Comparison of ENCODE assay signal across 1 cellular context in the genomic region with DNA sequence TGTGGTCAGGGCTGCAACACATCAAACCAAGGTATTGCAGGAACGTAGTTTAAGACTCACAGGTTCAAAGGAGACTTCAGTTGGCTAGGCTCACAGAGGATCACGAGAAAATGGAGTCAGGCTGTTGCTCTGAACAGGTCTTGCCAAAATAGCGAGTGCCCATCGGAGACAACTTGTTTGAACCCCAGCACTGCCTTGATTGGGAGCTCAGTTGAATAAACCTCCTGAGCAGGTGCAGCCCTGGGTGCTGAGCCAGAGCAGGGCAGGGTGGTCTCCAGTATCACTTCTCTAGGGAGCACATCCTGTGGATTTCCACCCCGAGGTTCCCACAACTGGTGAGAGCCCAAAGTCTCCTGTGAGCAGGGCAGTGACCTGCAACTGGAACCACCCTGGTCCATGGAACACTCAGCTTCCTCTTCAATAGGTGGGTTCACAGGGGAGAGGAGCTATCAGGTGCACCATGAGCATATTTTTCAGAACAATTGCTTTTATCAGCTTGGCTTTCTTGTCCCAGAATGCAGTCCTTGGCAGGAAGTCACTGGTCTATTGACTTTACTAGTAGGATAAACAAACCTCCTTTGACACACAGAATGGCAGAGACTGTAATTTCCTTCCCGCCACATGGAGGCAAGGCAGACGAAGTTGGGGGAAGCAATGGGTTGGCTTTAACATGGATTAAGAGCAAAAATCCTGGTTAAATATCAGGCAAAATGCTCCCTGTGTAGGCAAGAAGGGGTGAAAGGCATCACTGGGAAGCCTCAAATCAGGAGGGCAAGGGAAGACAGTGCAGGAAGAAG.
TF ChIP-seq lines count a peak whose summit lies in the region.

No MANE protein-coding gene starts in this region.

TF ChIP-seq in HepG2, 621 proteins besides CTCF, POLR2A, EP300 and RAD21 (continued from another document and continues in another):
- TF ChIP-seq ZNF513 (CRISPR knock-in tag; conservative IDR thresholded peaks at IDR 0.05), result no peak
- TF ChIP-seq, protein P1, sequence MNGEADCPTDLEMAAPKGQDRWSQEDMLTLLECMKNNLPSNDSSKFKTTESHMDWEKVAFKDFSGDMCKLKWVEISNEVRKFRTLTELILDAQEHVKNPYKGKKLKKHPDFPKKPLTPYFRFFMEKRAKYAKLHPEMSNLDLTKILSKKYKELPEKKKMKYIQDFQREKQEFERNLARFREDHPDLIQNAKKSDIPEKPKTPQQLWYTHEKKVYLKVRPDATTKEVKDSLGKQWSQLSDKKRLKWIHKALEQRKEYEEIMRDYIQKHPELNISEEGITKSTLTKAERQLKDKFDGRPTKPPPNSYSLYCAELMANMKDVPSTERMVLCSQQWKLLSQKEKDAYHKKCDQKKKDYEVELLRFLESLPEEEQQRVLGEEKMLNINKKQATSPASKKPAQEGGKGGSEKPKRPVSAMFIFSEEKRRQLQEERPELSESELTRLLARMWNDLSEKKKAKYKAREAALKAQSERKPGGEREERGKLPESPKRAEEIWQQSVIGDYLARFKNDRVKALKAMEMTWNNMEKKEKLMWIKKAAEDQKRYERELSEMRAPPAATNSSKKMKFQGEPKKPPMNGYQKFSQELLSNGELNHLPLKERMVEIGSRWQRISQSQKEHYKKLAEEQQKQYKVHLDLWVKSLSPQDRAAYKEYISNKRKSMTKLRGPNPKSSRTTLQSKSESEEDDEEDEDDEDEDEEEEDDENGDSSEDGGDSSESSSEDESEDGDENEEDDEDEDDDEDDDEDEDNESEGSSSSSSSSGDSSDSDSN (CRISPR knock-in tag; IDR thresholded peaks at IDR 0.05), result peak; percentile 17; the same call in 1 of the 2 replicates
- TF ChIP-seq SNAPC4 (CRISPR knock-in tag; IDR thresholded peaks at IDR 0.05), result no peak
- TF ChIP-seq, protein P2, sequence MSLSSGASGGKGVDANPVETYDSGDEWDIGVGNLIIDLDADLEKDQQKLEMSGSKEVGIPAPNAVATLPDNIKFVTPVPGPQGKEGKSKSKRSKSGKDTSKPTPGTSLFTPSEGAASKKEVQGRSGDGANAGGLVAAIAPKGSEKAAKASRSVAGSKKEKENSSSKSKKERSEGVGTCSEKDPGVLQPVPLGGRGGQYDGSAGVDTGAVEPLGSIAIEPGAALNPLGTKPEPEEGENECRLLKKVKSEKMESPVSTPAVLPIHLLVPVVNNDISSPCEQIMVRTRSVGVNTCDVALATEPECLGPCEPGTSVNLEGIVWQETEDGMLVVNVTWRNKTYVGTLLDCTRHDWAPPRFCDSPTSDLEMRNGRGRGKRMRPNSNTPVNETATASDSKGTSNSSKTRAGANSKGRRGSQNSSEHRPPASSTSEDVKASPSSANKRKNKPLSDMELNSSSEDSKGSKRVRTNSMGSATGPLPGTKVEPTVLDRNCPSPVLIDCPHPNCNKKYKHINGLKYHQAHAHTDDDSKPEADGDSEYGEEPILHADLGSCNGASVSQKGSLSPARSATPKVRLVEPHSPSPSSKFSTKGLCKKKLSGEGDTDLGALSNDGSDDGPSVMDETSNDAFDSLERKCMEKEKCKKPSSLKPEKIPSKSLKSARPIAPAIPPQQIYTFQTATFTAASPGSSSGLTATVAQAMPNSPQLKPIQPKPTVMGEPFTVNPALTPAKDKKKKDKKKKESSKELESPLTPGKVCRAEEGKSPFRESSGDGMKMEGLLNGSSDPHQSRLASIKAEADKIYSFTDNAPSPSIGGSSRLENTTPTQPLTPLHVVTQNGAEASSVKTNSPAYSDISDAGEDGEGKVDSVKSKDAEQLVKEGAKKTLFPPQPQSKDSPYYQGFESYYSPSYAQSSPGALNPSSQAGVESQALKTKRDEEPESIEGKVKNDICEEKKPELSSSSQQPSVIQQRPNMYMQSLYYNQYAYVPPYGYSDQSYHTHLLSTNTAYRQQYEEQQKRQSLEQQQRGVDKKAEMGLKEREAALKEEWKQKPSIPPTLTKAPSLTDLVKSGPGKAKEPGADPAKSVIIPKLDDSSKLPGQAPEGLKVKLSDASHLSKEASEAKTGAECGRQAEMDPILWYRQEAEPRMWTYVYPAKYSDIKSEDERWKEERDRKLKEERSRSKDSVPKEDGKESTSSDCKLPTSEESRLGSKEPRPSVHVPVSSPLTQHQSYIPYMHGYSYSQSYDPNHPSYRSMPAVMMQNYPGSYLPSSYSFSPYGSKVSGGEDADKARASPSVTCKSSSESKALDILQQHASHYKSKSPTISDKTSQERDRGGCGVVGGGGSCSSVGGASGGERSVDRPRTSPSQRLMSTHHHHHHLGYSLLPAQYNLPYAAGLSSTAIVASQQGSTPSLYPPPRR (CRISPR knock-in tag; IDR thresholded peaks at IDR 0.05; ENCODE audit: borderline replicate concordance), result no peak
- no peak for TF ChIP-seq NFE2L2 (IDR thresholded peaks at IDR 0.05; ENCODE audit: low read length)
- TF ChIP-seq SIX4 (CRISPR knock-in tag; IDR thresholded peaks at IDR 0.05), result no peak
- no peak for TF ChIP-seq ATAD3A (CRISPR knock-in tag; IDR thresholded peaks at IDR 0.05)
- TF ChIP-seq ZNF234 (CRISPR knock-in tag; conservative IDR thresholded peaks at IDR 0.05), result no peak
- TF ChIP-seq NFE2L1 (CRISPR knock-in tag; IDR thresholded peaks at IDR 0.05; ENCODE audit: borderline replicate concordance), result no peak
- no peak for TF ChIP-seq SMAD9 (CRISPR knock-in tag; IDR thresholded peaks at IDR 0.05)
- no peak for TF ChIP-seq GABPA (IDR thresholded peaks at IDR 0.05; ENCODE audit: low read depth, low read length)
- TF ChIP-seq GABPA (CRISPR knock-in tag; IDR thresholded peaks at IDR 0.05; ENCODE audit: low read depth), result peak; percentile 67
- TF ChIP-seq ATRX (CRISPR knock-in tag; IDR thresholded peaks at IDR 0.05; ENCODE audit: borderline replicate concordance), result no peak
- no peak for TF ChIP-seq MAFF (IDR thresholded peaks at IDR 0.05; ENCODE audit: low read depth, low read length)
- no peak for TF ChIP-seq ETV6 (CRISPR knock-in tag; conservative IDR thresholded peaks at IDR 0.05)
- TF ChIP-seq ZNF501 (CRISPR knock-in tag; IDR thresholded peaks at IDR 0.05), result no peak
- TF ChIP-seq ZNF503 (CRISPR knock-in tag; IDR thresholded peaks at IDR 0.05), result no peak
- no peak for TF ChIP-seq ZBTB39 (CRISPR knock-in tag; IDR thresholded peaks at IDR 0.05)
- TF ChIP-seq KLF15 (CRISPR knock-in tag; IDR thresholded peaks at IDR 0.05; ENCODE audit: borderline replicate concordance), result no peak
- TF ChIP-seq RELA (CRISPR knock-in tag; IDR thresholded peaks at IDR 0.05), result no peak
- TF ChIP-seq ZBTB21 (CRISPR knock-in tag; IDR thresholded peaks at IDR 0.05), result peak; percentile 29; the same call in 1 of the 2 replicates
- no peak for TF ChIP-seq NCOA1 (CRISPR knock-in tag; IDR thresholded peaks at IDR 0.05)
- TF ChIP-seq ZNF292 (CRISPR knock-in tag; IDR thresholded peaks at IDR 0.05; ENCODE audit: borderline replicate concordance, low read depth), result peak; percentile 72; the same call in 1 of the 2 replicates
- TF ChIP-seq, protein P3, sequence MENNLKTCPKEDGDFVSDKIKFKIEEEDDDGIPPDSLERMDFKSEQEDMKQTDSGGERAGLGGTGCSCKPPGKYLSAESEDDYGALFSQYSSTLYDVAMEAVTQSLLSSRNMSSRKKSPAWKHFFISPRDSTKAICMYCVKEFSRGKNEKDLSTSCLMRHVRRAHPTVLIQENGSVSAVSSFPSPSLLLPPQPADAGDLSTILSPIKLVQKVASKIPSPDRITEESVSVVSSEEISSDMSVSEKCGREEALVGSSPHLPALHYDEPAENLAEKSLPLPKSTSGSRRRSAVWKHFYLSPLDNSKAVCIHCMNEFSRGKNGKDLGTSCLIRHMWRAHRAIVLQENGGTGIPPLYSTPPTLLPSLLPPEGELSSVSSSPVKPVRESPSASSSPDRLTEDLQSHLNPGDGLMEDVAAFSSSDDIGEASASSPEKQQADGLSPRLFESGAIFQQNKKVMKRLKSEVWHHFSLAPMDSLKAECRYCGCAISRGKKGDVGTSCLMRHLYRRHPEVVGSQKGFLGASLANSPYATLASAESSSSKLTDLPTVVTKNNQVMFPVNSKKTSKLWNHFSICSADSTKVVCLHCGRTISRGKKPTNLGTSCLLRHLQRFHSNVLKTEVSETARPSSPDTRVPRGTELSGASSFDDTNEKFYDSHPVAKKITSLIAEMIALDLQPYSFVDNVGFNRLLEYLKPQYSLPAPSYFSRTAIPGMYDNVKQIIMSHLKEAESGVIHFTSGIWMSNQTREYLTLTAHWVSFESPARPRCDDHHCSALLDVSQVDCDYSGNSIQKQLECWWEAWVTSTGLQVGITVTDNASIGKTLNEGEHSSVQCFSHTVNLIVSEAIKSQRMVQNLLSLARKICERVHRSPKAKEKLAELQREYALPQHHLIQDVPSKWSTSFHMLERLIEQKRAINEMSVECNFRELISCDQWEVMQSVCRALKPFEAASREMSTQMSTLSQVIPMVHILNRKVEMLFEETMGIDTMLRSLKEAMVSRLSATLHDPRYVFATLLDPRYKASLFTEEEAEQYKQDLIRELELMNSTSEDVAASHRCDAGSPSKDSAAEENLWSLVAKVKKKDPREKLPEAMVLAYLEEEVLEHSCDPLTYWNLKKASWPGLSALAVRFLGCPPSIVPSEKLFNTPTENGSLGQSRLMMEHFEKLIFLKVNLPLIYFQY (CRISPR knock-in tag; IDR thresholded peaks at IDR 0.05; ENCODE audit: borderline replicate concordance), result no peak
